ENCODE assay signal across 1 cellular context in the genomic region with DNA sequence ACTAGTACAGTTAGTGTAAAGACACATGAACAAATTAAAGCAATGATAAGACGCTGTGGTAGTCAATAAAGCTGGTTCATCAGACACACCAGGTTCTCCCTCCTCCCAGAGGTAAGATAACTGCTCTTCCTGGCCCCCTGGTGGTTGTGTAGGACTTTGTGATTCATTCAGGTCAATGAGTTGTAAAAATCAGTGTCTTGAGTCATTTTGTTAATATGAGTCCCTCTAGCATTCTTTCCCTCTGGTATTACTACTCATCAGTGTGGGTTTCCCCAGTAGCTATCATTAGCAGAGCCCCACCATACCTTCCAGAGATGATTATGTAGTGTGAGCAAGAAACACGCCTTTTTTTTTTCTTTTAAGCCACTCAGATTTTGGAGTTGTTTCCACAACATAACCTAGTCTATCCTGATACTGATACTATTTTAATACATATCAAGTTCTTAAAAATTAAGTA.
TF ChIP-seq lines count a peak whose summit lies in the region.

No MANE protein-coding gene starts in this region.

TF ChIP-seq in GM12878, 131 proteins besides CTCF, POLR2A, EP300 and RAD21 (continues in another document):
- TF ChIP-seq ZNF384 (IDR thresholded peaks at IDR 0.05; ENCODE audit: borderline replicate concordance, low read depth, low read length) (peak; percentile 61), IKZF1 (conservative IDR thresholded peaks at IDR 0.05) (0 out of 2 replicates have a peak, but pooled peaks have one; percentile 25), IRF4 (IDR thresholded peaks at IDR 0.05; ENCODE audit: low read depth, low read length) (peak; percentile 62; the same call in 1 of the 2 replicates), RB1 (IDR thresholded peaks at IDR 0.05; ENCODE audit: borderline replicate concordance) (peak; percentile 39; the same call in 1 of the 2 replicates), RFX5 (IDR thresholded peaks at IDR 0.05; ENCODE audit: low read depth, low read length) (no peak), POU2F2 (IDR thresholded peaks at IDR 0.05; ENCODE audit: borderline replicate concordance, low read depth, low read length) (peak; percentile 59; the same call in 1 of the 3 replicates), YY1 (IDR thresholded peaks at IDR 0.05; ENCODE audit: low read depth, low read length) (peak; percentile 61; the same call in 1 of the 2 replicates), JUNB (IDR thresholded peaks at IDR 0.05) (peak; percentile 87), NFIC (IDR thresholded peaks at IDR 0.05; ENCODE audit: low read depth, low read length) (peak; percentile 61; the same call in 1 of the 2 replicates), ZBED1 (IDR thresholded peaks at IDR 0.05; ENCODE audit: borderline replicate concordance) (peak; percentile 48; the same call in 1 of the 2 replicates), SMC3 (IDR thresholded peaks at IDR 0.05; ENCODE audit: borderline replicate concordance, low read length) (peak; percentile 86; the same call in 1 of the 2 replicates), BHLHE40 (IDR thresholded peaks at IDR 0.05; ENCODE audit: borderline replicate concordance in 1 of 2, low read depth in 2 of 2, low read length in 1 of 2) (peak in 1 of 2 experiments; percentile 43; a peak in 1 of 4 replicates), MEF2B (IDR thresholded peaks at IDR 0.05; ENCODE audit: partially characterized antibody, poor library complexity, severe bottlenecking) (peak; percentile 46), PKNOX1 (IDR thresholded peaks at IDR 0.05) (peak; percentile 10; the same call in 1 of the 2 replicates), NBN (IDR thresholded peaks at IDR 0.05) (0 out of 2 replicates have a peak, but pooled peaks have one; percentile 19), CREB1 (IDR thresholded peaks at IDR 0.05; ENCODE audit: low read depth) (0 out of 2 replicates have a peak, but pooled peaks have one; percentile 35), ZNF24 (IDR thresholded peaks at IDR 0.05) (peak; percentile 81), RELA (IDR thresholded peaks at IDR 0.05; ENCODE audit: borderline replicate concordance, partially characterized antibody) (peak; percentile 75), CREM (IDR thresholded peaks at IDR 0.05; ENCODE audit: low read depth) (peak; percentile 53; the same call in 1 of the 2 replicates), IRF5 (IDR thresholded peaks at IDR 0.05; ENCODE audit: borderline replicate concordance) (no peak), STAT1 (conservative IDR thresholded peaks at IDR 0.05) (no peak), MXI1 (IDR thresholded peaks at IDR 0.05; ENCODE audit: low read depth, low read length) (no peak), ETV6 (conservative IDR thresholded peaks at IDR 0.05 in 1 of 2, IDR thresholded peaks at IDR 0.05 in 1 of 2; ENCODE audit: borderline replicate concordance in 1 of 2, low read depth in 1 of 2) (peak in 1 of 2 experiments; percentile 68; a peak in 1 of 4 replicates), ELK1 (IDR thresholded peaks at IDR 0.05; ENCODE audit: low read depth, low read length) (no peak), DPF2 (IDR thresholded peaks at IDR 0.05) (no peak), CHD1 (IDR thresholded peaks at IDR 0.05; ENCODE audit: low read depth, low read length) (no peak), SMARCA5 (IDR thresholded peaks at IDR 0.05) (peak; percentile 17; the same call in 1 of the 2 replicates), EED (IDR thresholded peaks at IDR 0.05; ENCODE audit: low read depth) (0 out of 2 replicates have a peak, but pooled peaks have one; percentile 19), FOXM1 (IDR thresholded peaks at IDR 0.05; ENCODE audit: low read depth, low read length) (0 out of 2 replicates have a peak, but pooled peaks have one; percentile 69), ASH2L (IDR thresholded peaks at IDR 0.05; ENCODE audit: borderline replicate concordance, low read depth) (no peak), ZBTB11 (CRISPR knock-in tag; IDR thresholded peaks at IDR 0.05) (no peak), MTA2 (IDR thresholded peaks at IDR 0.05; ENCODE audit: low read depth) (peak; percentile 41), TCF7 (IDR thresholded peaks at IDR 0.05; ENCODE audit: borderline replicate concordance) (peak; percentile 21; the same call in 1 of the 2 replicates), IKZF2 (IDR thresholded peaks at IDR 0.05) (peak in 1 of 2 experiments; percentile 43; a peak in 1 of 4 replicates), YBX1 (IDR thresholded peaks at IDR 0.05) (no peak), SUZ12 (IDR thresholded peaks at IDR 0.05; ENCODE audit: unreplicated experiment) (no peak)
- TF ChIP-seq, protein P1, sequence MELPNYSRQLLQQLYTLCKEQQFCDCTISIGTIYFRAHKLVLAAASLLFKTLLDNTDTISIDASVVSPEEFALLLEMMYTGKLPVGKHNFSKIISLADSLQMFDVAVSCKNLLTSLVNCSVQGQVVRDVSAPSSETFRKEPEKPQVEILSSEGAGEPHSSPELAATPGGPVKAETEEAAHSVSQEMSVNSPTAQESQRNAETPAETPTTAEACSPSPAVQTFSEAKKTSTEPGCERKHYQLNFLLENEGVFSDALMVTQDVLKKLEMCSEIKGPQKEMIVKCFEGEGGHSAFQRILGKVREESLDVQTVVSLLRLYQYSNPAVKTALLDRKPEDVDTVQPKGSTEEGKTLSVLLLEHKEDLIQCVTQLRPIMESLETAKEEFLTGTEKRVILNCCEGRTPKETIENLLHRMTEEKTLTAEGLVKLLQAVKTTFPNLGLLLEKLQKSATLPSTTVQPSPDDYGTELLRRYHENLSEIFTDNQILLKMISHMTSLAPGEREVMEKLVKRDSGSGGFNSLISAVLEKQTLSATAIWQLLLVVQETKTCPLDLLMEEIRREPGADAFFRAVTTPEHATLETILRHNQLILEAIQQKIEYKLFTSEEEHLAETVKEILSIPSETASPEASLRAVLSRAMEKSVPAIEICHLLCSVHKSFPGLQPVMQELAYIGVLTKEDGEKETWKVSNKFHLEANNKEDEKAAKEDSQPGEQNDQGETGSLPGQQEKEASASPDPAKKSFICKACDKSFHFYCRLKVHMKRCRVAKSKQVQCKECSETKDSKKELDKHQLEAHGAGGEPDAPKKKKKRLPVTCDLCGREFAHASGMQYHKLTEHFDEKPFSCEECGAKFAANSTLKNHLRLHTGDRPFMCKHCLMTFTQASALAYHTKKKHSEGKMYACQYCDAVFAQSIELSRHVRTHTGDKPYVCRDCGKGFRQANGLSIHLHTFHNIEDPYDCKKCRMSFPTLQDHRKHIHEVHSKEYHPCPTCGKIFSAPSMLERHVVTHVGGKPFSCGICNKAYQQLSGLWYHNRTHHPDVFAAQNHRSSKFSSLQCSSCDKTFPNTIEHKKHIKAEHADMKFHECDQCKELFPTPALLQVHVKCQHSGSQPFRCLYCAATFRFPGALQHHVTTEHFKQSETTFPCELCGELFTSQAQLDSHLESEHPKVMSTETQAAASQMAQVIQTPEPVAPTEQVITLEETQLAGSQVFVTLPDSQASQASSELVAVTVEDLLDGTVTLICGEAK (IDR thresholded peaks at IDR 0.05; ENCODE audit: borderline replicate concordance), result peak; percentile 82
- TF ChIP-seq, protein P2, sequence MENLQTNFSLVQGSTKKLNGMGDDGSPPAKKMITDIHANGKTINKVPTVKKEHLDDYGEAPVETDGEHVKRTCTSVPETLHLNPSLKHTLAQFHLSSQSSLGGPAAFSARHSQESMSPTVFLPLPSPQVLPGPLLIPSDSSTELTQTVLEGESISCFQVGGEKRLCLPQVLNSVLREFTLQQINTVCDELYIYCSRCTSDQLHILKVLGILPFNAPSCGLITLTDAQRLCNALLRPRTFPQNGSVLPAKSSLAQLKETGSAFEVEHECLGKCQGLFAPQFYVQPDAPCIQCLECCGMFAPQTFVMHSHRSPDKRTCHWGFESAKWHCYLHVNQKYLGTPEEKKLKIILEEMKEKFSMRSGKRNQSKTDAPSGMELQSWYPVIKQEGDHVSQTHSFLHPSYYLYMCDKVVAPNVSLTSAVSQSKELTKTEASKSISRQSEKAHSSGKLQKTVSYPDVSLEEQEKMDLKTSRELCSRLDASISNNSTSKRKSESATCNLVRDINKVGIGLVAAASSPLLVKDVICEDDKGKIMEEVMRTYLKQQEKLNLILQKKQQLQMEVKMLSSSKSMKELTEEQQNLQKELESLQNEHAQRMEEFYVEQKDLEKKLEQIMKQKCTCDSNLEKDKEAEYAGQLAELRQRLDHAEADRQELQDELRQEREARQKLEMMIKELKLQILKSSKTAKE (IDR thresholded peaks at IDR 0.05; ENCODE audit: low read depth, poor library complexity, severe bottlenecking), result peak; percentile 35
- TF ChIP-seq, protein P3, sequence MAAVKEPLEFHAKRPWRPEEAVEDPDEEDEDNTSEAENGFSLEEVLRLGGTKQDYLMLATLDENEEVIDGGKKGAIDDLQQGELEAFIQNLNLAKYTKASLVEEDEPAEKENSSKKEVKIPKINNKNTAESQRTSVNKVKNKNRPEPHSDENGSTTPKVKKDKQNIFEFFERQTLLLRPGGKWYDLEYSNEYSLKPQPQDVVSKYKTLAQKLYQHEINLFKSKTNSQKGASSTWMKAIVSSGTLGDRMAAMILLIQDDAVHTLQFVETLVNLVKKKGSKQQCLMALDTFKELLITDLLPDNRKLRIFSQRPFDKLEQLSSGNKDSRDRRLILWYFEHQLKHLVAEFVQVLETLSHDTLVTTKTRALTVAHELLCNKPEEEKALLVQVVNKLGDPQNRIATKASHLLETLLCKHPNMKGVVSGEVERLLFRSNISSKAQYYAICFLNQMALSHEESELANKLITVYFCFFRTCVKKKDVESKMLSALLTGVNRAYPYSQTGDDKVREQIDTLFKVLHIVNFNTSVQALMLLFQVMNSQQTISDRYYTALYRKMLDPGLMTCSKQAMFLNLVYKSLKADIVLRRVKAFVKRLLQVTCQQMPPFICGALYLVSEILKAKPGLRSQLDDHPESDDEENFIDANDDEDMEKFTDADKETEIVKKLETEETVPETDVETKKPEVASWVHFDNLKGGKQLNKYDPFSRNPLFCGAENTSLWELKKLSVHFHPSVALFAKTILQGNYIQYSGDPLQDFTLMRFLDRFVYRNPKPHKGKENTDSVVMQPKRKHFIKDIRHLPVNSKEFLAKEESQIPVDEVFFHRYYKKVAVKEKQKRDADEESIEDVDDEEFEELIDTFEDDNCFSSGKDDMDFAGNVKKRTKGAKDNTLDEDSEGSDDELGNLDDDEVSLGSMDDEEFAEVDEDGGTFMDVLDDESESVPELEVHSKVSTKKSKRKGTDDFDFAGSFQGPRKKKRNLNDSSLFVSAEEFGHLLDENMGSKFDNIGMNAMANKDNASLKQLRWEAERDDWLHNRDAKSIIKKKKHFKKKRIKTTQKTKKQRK (IDR thresholded peaks at IDR 0.05; ENCODE audit: low read depth, low read length), result no peak
- TF ChIP-seq, protein P4, sequence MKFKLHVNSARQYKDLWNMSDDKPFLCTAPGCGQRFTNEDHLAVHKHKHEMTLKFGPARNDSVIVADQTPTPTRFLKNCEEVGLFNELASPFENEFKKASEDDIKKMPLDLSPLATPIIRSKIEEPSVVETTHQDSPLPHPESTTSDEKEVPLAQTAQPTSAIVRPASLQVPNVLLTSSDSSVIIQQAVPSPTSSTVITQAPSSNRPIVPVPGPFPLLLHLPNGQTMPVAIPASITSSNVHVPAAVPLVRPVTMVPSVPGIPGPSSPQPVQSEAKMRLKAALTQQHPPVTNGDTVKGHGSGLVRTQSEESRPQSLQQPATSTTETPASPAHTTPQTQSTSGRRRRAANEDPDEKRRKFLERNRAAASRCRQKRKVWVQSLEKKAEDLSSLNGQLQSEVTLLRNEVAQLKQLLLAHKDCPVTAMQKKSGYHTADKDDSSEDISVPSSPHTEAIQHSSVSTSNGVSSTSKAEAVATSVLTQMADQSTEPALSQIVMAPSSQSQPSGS (IDR thresholded peaks at IDR 0.05; ENCODE audit: low read length), result peak; percentile 78; the same call in 1 of the 2 replicates
